In the genomic region with DNA sequence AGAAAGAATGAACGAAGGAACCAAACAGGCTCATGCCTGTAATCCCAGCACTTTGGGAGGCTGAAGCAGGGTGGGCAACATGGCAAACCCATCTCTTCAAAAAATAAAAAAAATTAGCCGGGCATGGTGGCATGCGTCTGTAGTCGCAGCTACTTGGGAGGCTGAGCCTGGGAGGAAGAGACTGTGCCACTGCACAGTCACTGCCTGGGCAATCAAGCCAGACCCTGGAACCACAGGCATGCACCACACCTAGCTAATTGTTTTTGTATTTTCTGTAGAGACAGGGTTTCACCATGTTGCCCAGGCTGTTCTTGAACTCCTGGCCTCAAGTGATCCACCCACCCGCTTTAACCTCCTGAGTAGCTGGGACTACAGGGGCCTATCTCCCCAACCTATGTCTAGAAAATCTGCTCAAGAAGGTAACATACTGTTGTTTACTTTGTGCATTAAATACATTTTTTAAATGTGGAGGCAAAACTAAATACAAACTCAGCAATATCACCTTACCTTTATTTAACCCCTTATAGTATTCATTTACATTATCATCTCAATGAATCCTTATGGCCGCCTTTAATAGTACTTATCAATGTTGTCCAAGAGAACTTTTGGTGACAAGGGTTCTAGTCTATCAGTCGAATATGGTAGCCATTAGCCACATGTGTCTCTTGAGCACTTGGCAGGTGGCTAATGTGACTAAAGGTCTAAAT, we compare ENCODE assay signal across 9 cellular contexts. TPM values are rescaled to one million over a fixed set of nuclear protein-coding genes. Genes with fewer than 3 reads are reported as not detected.
DNase-seq lines count a peak whose midpoint lies in the region; ATAC-seq and TF ChIP-seq lines count a peak whose summit lies in the region.
"Had no signal": no experiment of that assay in that cellular context is flagged by ENCODE, and none has a peak within 500 bp of the region (broad histone marks: within the 10 kb centered on the region; RNA-seq: fewer than 3 reads in every experiment).

No MANE protein-coding gene starts in this region.

- POLR2A ChIA-PET in PC-9 (lab: Charles Lee; ENCODE audit: unreplicated experiment) = interaction anchor here (0.5 to 0.8 kb wide), 7 partner anchors 31 to 938 kb away, joined by 3 to 18 read pairs (median 3); a partner anchor contains a TSS

- TF ChIP-seq RAD21 in neural cell (conservative IDR thresholded peaks at IDR 0.05) = no peak

- H3K4me3 Mint-ChIP-seq in effector memory CD8-positive, alpha-beta T cell = peak overlapping the region in 1 of 2 donors; percentile 61

- CTCF ChIA-PET in PC-9 (lab: Charles Lee) = interaction anchor here (0.7 to 1.3 kb wide), 3 partner anchors 10 to 1998 kb away, joined by 3 to 16 read pairs (median 6); a partner anchor contains a TSS

- no peaks in the 10 kb centered on the region for H3K27me3 Mint-ChIP-seq in effector memory CD8-positive, alpha-beta T cell

- H3F3A ChIP-seq in DOHH2 (ENCODE audit: control insufficient read depth, insufficient read depth) (peaks cover 11% of the 10 kb centered on the region), PC-9 (ENCODE audit: insufficient read depth, low read depth) (peaks cover 74% of the 10 kb centered on the region), neural cell (ENCODE audit: insufficient read depth, low read length, poor library complexity, severe bottlenecking) (no peaks in the 10 kb centered on the region)

- no TSS peak for BruUV-seq in PC-9 (replicated peaks; lab: Mats Ljungman, UMichigan)

- peak overlapping the region; percentile 24 to 83 for H3K27ac Mint-ChIP-seq in effector memory CD8-positive, alpha-beta T cell

- DNase-seq in PC-9 (peak in 1 of 2 experiments; percentile 54), HPDE6-E6E7 (ENCODE audit: extremely low spot score) (no peak)
- DNase-seq in effector memory CD8-positive, alpha-beta T cell = no peak
- no peak for DNase-seq in stimulated activated CD4-positive, alpha-beta T cell treated with anti-CD3 and anti-CD28 coated beads, Interleukin-1b, Interleukin-23, amount 100 ng/mL, for 48 hours
- DNase-seq: T1000 had no signal

- H3K9me2 ChIP-seq in DOHH2 (replicated peaks; ENCODE audit: control insufficient read depth, low read length) (no peaks in the 10 kb centered on the region), PC-9 (ENCODE audit: insufficient read depth) (no peaks in the 10 kb centered on the region), neural cell (ENCODE audit: insufficient read depth, low read length) (no peaks in the 10 kb centered on the region)

- TF ChIP-seq EP300 in neural cell (conservative IDR thresholded peaks at IDR 0.05; ENCODE audit: poor library complexity, severe bottlenecking) = no peak

- H3K27ac ChIP-seq in DOHH2 (ENCODE audit: low read depth, low read length) (no peak overlapping the region), PC-9 (peak overlapping the region; percentile 92; the same call in 1 of the 2 replicates), neural cell (ENCODE audit: low read length) (no peak overlapping the region)

- peaks cover 41% of the 10 kb centered on the region for H3K4me1 ChIP-seq in DOHH2 (ENCODE audit: control insufficient read depth, low read length)
- peaks cover 42% of the 10 kb centered on the region for H3K4me1 ChIP-seq in PC-9 (replicated peaks; ENCODE audit: insufficient read depth)

- intact Hi-C loops in PC-9 (cut with micrococcal nuclease; ENCODE audit: unreplicated experiment) = loop anchor here (5.0 to 10.0 kb wide), 2 partner anchors 71 to 283 kb away; a partner anchor contains a TSS

- peaks cover 62% of the 10 kb centered on the region for H3K36me3 Mint-ChIP-seq in effector memory CD8-positive, alpha-beta T cell (ENCODE audit: insufficient read depth)

- H3K4me2 ChIP-seq in DOHH2 (ENCODE audit: low read length) (peak overlapping the region; percentile 83), PC-9 (peak overlapping the region; percentile 95), neural cell (ENCODE audit: low read length) (no peak overlapping the region)

- peaks cover 75% of the 10 kb centered on the region for H3K36me3 ChIP-seq in DOHH2 (ENCODE audit: control insufficient read depth, low read length)
- peaks cover 58% of the 10 kb centered on the region for H3K36me3 ChIP-seq in PC-9 (ENCODE audit: low read depth)
- peaks cover 10% of the 10 kb centered on the region for H3K36me3 ChIP-seq in neural cell (ENCODE audit: insufficient read depth, low read length)

- H2AFZ ChIP-seq in PC-9 = no peak overlapping the region
- no peak overlapping the region for H2AFZ ChIP-seq in neural cell (ENCODE audit: low read depth, low read length)

- H3K4me3 ChIP-seq in DOHH2 (ENCODE audit: low read length) = peak overlapping the region; percentile 83
- H3K4me3 ChIP-seq in PC-9 = peak overlapping the region; percentile 84; the same call in 1 of the 2 replicates
- peak overlapping the region; percentile 72 for H3K4me3 ChIP-seq in neural cell (ENCODE audit: low read length)

- H3K27me3 ChIP-seq in DOHH2 (ENCODE audit: control insufficient read depth, low read length) = no peaks in the 10 kb centered on the region
- no peaks in the 10 kb centered on the region for H3K27me3 ChIP-seq in PC-9 (ENCODE audit: insufficient read depth, low read depth)
- H3K27me3 ChIP-seq in neural cell (ENCODE audit: insufficient read depth, low read depth, low read length) = no peaks in the 10 kb centered on the region

- no peak for ATAC-seq in effector memory CD8-positive, alpha-beta T cell (replicated peaks)
- ATAC-seq in HG02588 (IDR thresholded peaks at IDR 0.05; ENCODE audit: unreplicated experiment) (no peak), GM21423 (IDR thresholded peaks at IDR 0.05; ENCODE audit: unreplicated experiment) (no peak)

- no peak overlapping the region for H3K9ac ChIP-seq in neural cell (ENCODE audit: low read length)

- H3K9me3 Mint-ChIP-seq in effector memory CD8-positive, alpha-beta T cell = no peaks in the 10 kb centered on the region

- peaks cover 6 to 32% of the 10 kb centered on the region in 2 donors for H3K4me1 Mint-ChIP-seq in effector memory CD8-positive, alpha-beta T cell (ENCODE audit: low read depth in 2 of 2)

- no peaks in the 10 kb centered on the region for H3K9me3 ChIP-seq in DOHH2 (ENCODE audit: control insufficient read depth, insufficient read depth, low read length)
- no peaks in the 10 kb centered on the region for H3K9me3 ChIP-seq in PC-9 (ENCODE audit: insufficient read depth, low read depth)
- H3K9me3 ChIP-seq in neural cell (ENCODE audit: low read length) = no peaks in the 10 kb centered on the region

- TF ChIP-seq CTCF in DOHH2 (IDR thresholded peaks at IDR 0.05; ENCODE audit: low read depth, low read length, poor library complexity, severe bottlenecking) (no peak), PC-9 (conservative IDR thresholded peaks at IDR 0.05) (no peak), neural cell (IDR thresholded peaks at IDR 0.05; ENCODE audit: poor library complexity, severe bottlenecking) (no peak)

- H3K79me2 ChIP-seq in DOHH2 (ENCODE audit: control insufficient read depth, low read length) (peaks cover 75% of the 10 kb centered on the region), PC-9 (ENCODE audit: low read depth) (peaks cover 76% of the 10 kb centered on the region), neural cell (replicated peaks; ENCODE audit: insufficient read depth, low read length) (peaks cover 46% of the 10 kb centered on the region)

- peaks cover 17% of the 10 kb centered on the region for H4K20me1 ChIP-seq in DOHH2 (ENCODE audit: control insufficient read depth, insufficient read depth, low read depth, low read length)
- H4K20me1 ChIP-seq in PC-9 (ENCODE audit: insufficient read depth) = peaks cover 51% of the 10 kb centered on the region
- no peaks in the 10 kb centered on the region for H4K20me1 ChIP-seq in neural cell (ENCODE audit: insufficient read depth)

TF ChIP-seq in neural cell, 6 proteins besides CTCF, POLR2A, EP300 and RAD21:
- TF ChIP-seq, protein P1, sequence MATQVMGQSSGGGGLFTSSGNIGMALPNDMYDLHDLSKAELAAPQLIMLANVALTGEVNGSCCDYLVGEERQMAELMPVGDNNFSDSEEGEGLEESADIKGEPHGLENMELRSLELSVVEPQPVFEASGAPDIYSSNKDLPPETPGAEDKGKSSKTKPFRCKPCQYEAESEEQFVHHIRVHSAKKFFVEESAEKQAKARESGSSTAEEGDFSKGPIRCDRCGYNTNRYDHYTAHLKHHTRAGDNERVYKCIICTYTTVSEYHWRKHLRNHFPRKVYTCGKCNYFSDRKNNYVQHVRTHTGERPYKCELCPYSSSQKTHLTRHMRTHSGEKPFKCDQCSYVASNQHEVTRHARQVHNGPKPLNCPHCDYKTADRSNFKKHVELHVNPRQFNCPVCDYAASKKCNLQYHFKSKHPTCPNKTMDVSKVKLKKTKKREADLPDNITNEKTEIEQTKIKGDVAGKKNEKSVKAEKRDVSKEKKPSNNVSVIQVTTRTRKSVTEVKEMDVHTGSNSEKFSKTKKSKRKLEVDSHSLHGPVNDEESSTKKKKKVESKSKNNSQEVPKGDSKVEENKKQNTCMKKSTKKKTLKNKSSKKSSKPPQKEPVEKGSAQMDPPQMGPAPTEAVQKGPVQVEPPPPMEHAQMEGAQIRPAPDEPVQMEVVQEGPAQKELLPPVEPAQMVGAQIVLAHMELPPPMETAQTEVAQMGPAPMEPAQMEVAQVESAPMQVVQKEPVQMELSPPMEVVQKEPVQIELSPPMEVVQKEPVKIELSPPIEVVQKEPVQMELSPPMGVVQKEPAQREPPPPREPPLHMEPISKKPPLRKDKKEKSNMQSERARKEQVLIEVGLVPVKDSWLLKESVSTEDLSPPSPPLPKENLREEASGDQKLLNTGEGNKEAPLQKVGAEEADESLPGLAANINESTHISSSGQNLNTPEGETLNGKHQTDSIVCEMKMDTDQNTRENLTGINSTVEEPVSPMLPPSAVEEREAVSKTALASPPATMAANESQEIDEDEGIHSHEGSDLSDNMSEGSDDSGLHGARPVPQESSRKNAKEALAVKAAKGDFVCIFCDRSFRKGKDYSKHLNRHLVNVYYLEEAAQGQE (IDR thresholded peaks at IDR 0.05; ENCODE audit: borderline replicate concordance) = no peak
- TF ChIP-seq POLR2AphosphoS5 (IDR thresholded peaks at IDR 0.05) (no peak), MXI1 (conservative IDR thresholded peaks at IDR 0.05; ENCODE audit: poor library complexity, severe bottlenecking) (no peak), SMC3 (conservative IDR thresholded peaks at IDR 0.05; ENCODE audit: poor library complexity) (no peak), TAF1 (IDR thresholded peaks at IDR 0.05; ENCODE audit: low read depth) (no peak), EZH2 (IDR thresholded peaks at IDR 0.05; ENCODE audit: borderline replicate concordance, insufficient read depth, low read length, poor library complexity, severe bottlenecking) (no peak)

RNA-seq across cellular contexts. Expression of a gene that starts 2.7 kb away (rescaled TPM):
- 63.4 and 68.8 TPM in 2 replicates for total RNA-seq in PC-9 (2021)
- 84.8 and 97.1 TPM in 2 replicates for polyA plus RNA-seq in neural cell
- 48.5 and 63.7 TPM in 2 replicates for polyA minus RNA-seq in neural cell

RNA-seq across cellular contexts. Expression of a gene that starts 10.0 kb away (rescaled TPM):
- total RNA-seq in PC-9 (2021) = 0.33 TPM in 1 of 2 replicates, not detected in the other
- not detected in 2 replicates for polyA plus RNA-seq in neural cell
- not detected in 2 replicates for polyA minus RNA-seq in neural cell

RNA-seq across cellular contexts. Expression of a gene that starts 20.3 kb away (rescaled TPM):
- total RNA-seq in PC-9 (2021) = 55.8 and 59.2 TPM in 2 replicates
- polyA plus RNA-seq in neural cell = 78.1 and 83.5 TPM in 2 replicates
- polyA minus RNA-seq in neural cell = 84.2 and 101 TPM in 2 replicates

RNA-seq across cellular contexts. Expression of a gene that starts 46.9 kb away (rescaled TPM):
- 85.0 and 93.9 TPM in 2 replicates for total RNA-seq in PC-9 (2021)
- polyA plus RNA-seq in neural cell = 45.1 and 59.6 TPM in 2 replicates
- 92.6 and 98.1 TPM in 2 replicates for polyA minus RNA-seq in neural cell
